ENCODE assay signal across 2 cellular contexts in the genomic region with DNA sequence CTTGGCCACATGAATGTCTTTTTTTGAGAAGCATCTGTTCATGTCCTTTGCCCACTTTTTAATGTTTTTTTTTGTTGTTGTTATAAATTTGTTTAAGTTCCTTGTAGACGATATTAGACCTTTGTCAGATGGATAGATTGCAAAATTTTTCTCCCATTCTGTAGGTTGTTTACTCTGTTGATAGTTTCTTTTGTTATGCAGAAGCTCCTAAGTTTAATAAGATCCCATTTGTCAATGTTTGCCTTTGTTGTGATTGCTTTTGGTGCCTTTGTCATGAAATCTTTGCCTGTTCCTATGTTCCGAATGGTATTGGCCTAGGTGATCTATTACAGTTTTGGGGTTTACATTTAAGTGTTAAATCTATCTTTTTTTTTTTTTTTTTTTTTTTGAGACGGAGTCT.
TF ChIP-seq lines count a peak whose summit lies in the region.

No MANE protein-coding gene starts in this region.

TF ChIP-seq in GM23338, 12 proteins besides CTCF, POLR2A, EP300 and RAD21:
- peak; percentile 78 for TF ChIP-seq NANOG (IDR thresholded peaks at IDR 0.05; ENCODE audit: borderline replicate concordance)

TF ChIP-seq in H1, 55 proteins besides CTCF, POLR2A, EP300 and RAD21:
- TF ChIP-seq NANOG (IDR thresholded peaks at IDR 0.05; ENCODE audit: insufficient read depth, low read depth, low read length, poor library complexity, severe bottlenecking) (peak; percentile 32), POU5F1 (IDR thresholded peaks at IDR 0.05; ENCODE audit: low read depth, low read length) (peak; percentile 67; the same call in 1 of the 2 replicates)
